Comparison of ENCODE assay signal across 1 cellular context in the genomic region with DNA sequence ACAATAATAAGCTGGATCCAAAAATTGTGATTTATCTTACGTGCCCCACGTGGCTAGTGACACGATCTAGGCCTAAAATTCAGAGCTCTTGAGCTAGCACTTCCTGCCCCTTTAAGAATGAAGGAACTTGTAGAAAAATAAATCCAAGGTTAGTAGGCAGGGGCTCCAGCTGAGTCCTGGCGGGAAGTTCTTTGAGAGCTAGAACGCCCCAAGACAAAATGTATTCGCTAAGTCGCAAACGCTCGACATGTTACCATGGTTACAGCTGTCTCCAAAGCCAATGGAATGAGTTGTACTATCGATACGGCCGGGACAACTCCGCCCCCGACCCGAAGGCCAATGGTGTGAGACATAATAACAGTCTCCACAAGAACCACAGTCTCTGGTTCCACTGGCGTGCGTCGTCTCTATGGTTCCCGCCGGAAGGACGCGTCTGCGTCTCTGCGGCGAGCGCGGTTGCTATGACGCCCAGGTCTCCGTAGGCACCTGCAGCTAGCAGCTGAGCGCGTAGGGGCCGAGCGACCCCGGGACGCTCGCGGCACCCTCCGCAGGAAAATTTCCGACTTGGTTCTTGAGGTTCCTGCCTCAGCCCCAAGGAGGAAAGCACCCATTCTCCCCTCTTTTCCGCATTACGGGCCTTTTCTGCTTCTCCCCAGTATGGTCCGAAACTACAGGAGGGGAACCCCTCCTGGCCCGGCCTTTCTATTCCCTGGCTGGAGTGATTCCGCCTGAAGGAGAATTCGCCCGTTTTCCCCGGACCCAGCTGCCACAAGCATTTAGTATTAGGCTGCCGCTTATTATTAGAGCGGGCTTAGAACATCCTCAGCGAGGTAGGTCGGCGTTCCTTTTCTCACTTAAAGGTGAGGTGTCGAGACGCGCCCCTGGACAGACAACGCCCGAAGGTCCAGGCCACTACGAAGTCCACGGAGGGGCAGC.
A peak's percentile ranks its signal among the peaks of the same experiment; 100 is the strongest.
TF ChIP-seq lines count a peak whose summit lies in the region.

A gene (plus strand): TSS at position 459 of the 936 bp plus-strand sequence. CDS start 17,266 bp downstream, outside the sequence.

TF ChIP-seq in GM12878, 131 proteins besides CTCF, POLR2A, EP300 and RAD21 (continued from another document):
- no peak for TF ChIP-seq SMARCA5 (IDR thresholded peaks at IDR 0.05)
- TF ChIP-seq TCF7 (IDR thresholded peaks at IDR 0.05; ENCODE audit: borderline replicate concordance) = no peak
- no peak for TF ChIP-seq NR2C2 (IDR thresholded peaks at IDR 0.05; ENCODE audit: borderline replicate concordance, control insufficient read depth, insufficient read length, low read depth)
- TF ChIP-seq ESRRA (IDR thresholded peaks at IDR 0.05; ENCODE audit: low read length) = no peak
- no peak for TF ChIP-seq SMAD5 (IDR thresholded peaks at IDR 0.05; ENCODE audit: low read depth)
- no peak for TF ChIP-seq IKZF2 (IDR thresholded peaks at IDR 0.05)
- no peak for TF ChIP-seq GATAD2B (conservative IDR thresholded peaks at IDR 0.05; ENCODE audit: low read depth)
- TF ChIP-seq SUZ12 (IDR thresholded peaks at IDR 0.05; ENCODE audit: unreplicated experiment) = no peak
- no peak for TF ChIP-seq SUPT20H (IDR thresholded peaks at IDR 0.05; ENCODE audit: borderline replicate concordance, control insufficient read depth, low read depth, low read length)
- TF ChIP-seq CBFB (IDR thresholded peaks at IDR 0.05; ENCODE audit: low read depth) = peak; percentile 78; the same call in 1 of the 2 replicates
- TF ChIP-seq RAD51 (IDR thresholded peaks at IDR 0.05) = no peak
- TF ChIP-seq POLR2AphosphoS2 (IDR thresholded peaks at IDR 0.05; ENCODE audit: low read depth, low read length) = 0 out of 2 replicates have a peak, but pooled peaks have one; percentile 51
- TF ChIP-seq KDM1A (IDR thresholded peaks at IDR 0.05; ENCODE audit: borderline replicate concordance) = no peak
- TF ChIP-seq, protein P1, sequence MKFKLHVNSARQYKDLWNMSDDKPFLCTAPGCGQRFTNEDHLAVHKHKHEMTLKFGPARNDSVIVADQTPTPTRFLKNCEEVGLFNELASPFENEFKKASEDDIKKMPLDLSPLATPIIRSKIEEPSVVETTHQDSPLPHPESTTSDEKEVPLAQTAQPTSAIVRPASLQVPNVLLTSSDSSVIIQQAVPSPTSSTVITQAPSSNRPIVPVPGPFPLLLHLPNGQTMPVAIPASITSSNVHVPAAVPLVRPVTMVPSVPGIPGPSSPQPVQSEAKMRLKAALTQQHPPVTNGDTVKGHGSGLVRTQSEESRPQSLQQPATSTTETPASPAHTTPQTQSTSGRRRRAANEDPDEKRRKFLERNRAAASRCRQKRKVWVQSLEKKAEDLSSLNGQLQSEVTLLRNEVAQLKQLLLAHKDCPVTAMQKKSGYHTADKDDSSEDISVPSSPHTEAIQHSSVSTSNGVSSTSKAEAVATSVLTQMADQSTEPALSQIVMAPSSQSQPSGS (IDR thresholded peaks at IDR 0.05; ENCODE audit: low read length) = no peak
- no peak for TF ChIP-seq MTA3 (IDR thresholded peaks at IDR 0.05; ENCODE audit: borderline replicate concordance, low read length)
- peak; percentile 82; the same call in 1 of the 2 replicates for TF ChIP-seq ZNF207 (IDR thresholded peaks at IDR 0.05; ENCODE audit: borderline replicate concordance)
- TF ChIP-seq HDAC2 (IDR thresholded peaks at IDR 0.05) = no peak
- no peak for TF ChIP-seq RBBP5 (conservative IDR thresholded peaks at IDR 0.05)
- no peak for TF ChIP-seq TAF1 (IDR thresholded peaks at IDR 0.05; ENCODE audit: borderline replicate concordance, low read depth, low read length)
- TF ChIP-seq BRCA1 (IDR thresholded peaks at IDR 0.05; ENCODE audit: low read depth, low read length) = no peak
- TF ChIP-seq SREBF2 (IDR thresholded peaks at IDR 0.05; ENCODE audit: low read length) = peak; percentile 81
- TF ChIP-seq BACH1 (IDR thresholded peaks at IDR 0.05; ENCODE audit: borderline replicate concordance) = no peak; the same call in 1 of the 2 replicates
- TF ChIP-seq ATF7 (IDR thresholded peaks at IDR 0.05; ENCODE audit: low read depth) = no peak
- no peak for TF ChIP-seq CBX5 (IDR thresholded peaks at IDR 0.05; ENCODE audit: low read depth)
- TF ChIP-seq IRF4 (IDR thresholded peaks at IDR 0.05; ENCODE audit: low read depth, low read length) = no peak
- no peak for TF ChIP-seq STAT1 (conservative IDR thresholded peaks at IDR 0.05)
- peak; percentile 53 for TF ChIP-seq IKZF1 (conservative IDR thresholded peaks at IDR 0.05)
- TF ChIP-seq, protein P2, sequence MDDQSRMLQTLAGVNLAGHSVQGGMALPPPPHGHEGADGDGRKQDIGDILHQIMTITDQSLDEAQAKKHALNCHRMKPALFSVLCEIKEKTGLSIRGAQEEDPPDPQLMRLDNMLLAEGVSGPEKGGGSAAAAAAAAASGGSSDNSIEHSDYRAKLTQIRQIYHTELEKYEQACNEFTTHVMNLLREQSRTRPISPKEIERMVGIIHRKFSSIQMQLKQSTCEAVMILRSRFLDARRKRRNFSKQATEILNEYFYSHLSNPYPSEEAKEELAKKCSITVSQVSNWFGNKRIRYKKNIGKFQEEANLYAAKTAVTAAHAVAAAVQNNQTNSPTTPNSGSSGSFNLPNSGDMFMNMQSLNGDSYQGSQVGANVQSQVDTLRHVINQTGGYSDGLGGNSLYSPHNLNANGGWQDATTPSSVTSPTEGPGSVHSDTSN (IDR thresholded peaks at IDR 0.05; ENCODE audit: insufficient replicate concordance, low read depth, low read length) = no peak
- no peak for TF ChIP-seq POLR2AphosphoS5 (IDR thresholded peaks at IDR 0.05; ENCODE audit: low read length)
- TF ChIP-seq PAX5 (IDR thresholded peaks at IDR 0.05; ENCODE audit: borderline replicate concordance, low read depth, low read length) = peak; percentile 58; the same call in 1 of the 2 replicates
- TF ChIP-seq EED (IDR thresholded peaks at IDR 0.05; ENCODE audit: low read depth) = no peak
- 0 out of 2 replicates have a peak, but pooled peaks have one; percentile 22 for TF ChIP-seq SREBF1 (IDR thresholded peaks at IDR 0.05; ENCODE audit: low read length)
- TF ChIP-seq TCF3 (IDR thresholded peaks at IDR 0.05; ENCODE audit: borderline replicate concordance, insufficient read depth, low read depth, low read length) = no peak
- TF ChIP-seq MEF2B (IDR thresholded peaks at IDR 0.05; ENCODE audit: partially characterized antibody, poor library complexity, severe bottlenecking) = peak; percentile 85
- no peak for TF ChIP-seq CEBPB (IDR thresholded peaks at IDR 0.05; ENCODE audit: borderline replicate concordance in 1 of 2, low read depth in 2 of 2, low read length in 2 of 2)
- TF ChIP-seq, protein P3, sequence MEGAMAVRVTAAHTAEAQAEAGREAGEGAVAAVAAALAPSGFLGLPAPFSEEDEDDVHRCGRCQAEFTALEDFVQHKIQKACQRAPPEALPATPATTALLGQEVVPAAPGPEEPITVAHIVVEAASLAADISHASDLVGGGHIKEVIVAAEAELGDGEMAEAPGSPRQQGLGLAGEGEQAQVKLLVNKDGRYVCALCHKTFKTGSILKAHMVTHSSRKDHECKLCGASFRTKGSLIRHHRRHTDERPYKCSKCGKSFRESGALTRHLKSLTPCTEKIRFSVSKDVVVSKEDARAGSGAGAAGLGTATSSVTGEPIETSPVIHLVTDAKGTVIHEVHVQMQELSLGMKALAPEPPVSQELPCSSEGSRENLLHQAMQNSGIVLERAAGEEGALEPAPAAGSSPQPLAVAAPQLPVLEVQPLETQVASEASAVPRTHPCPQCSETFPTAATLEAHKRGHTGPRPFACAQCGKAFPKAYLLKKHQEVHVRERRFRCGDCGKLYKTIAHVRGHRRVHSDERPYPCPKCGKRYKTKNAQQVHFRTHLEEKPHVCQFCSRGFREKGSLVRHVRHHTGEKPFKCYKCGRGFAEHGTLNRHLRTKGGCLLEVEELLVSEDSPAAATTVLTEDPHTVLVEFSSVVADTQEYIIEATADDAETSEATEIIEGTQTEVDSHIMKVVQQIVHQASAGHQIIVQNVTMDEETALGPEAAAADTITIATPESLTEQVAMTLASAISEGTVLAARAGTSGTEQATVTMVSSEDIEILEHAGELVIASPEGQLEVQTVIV (IDR thresholded peaks at IDR 0.05; ENCODE audit: borderline replicate concordance, partially characterized antibody) = peak; percentile 86
- no peak for TF ChIP-seq CBX3 (IDR thresholded peaks at IDR 0.05; ENCODE audit: borderline replicate concordance, low read depth)
